ENCODE assay signal across 15 cellular contexts in the genomic region with DNA sequence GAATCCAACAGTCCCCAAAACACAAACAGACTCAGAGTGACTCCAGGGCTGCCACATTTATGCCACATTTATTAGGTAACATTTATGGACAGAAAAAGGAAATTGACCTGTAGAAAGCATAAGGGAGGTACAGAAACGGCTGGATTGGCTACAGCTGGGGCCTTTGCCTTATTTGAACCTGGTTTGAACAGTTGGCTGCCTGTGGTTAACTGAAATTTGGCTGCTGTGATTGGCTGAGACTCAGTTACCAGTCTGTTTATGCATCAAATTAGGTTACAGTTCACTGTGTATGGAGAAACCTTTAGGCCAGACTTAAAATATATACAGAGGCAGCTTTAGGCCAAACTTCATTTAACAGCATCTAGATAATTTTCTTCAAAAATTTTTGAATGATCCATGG.
"Had no signal": no experiment of that assay in that cellular context is flagged by ENCODE, and none has a peak within 500 bp of the region (broad histone marks: within the 10 kb centered on the region; RNA-seq: fewer than 3 reads in every experiment).

No MANE protein-coding gene starts in this region.

- H3K9me3 ChIP-seq: body of pancreas, ovary, suprapubic skin, upper lobe of left lung had no signal

- H3K36me3 Mint-ChIP-seq: activated naive CD4-positive, alpha-beta T cell treated with anti-CD3 and anti-CD28 coated beads, Interleukin-2, amount 50 U/mL, for 24 hours had no signal

- H3K4me1 ChIP-seq: body of pancreas, suprapubic skin had no signal

- H3K27me3 ChIP-seq: body of pancreas, ovary, suprapubic skin, upper lobe of left lung had no signal

- H3K27ac Mint-ChIP-seq: activated naive CD4-positive, alpha-beta T cell treated with anti-CD3 and anti-CD28 coated beads, Interleukin-2, amount 50 U/mL, for 24 hours had no signal

- H3K36me3 ChIP-seq: ovary, suprapubic skin, upper lobe of left lung had no signal

- H3K4me3 Mint-ChIP-seq: activated naive CD4-positive, alpha-beta T cell treated with anti-CD3 and anti-CD28 coated beads, Interleukin-2, amount 50 U/mL, for 24 hours had no signal

- DNase-seq: activated effector memory CD4-positive, alpha-beta T cell treated with Interleukin-2 at 50 U/mL for 16 hours; activated T-cell treated with anti-CD3 and anti-CD28 coated beads, Interleukin-2, amount 50 U/mL, for 1 hour; amniotic stem cell; body of pancreas; central memory CD4-positive, alpha-beta T cell; cortex of kidney; effector memory CD4-positive, alpha-beta T cell; hippocampal formation; ovary; stimulated activated CD4-positive, alpha-beta T cell treated with anti-CD3 and anti-CD28 coated beads, Interleukin-2, amount 100 ng/mL, for 48 hours; stimulated activated naive CD4-positive, alpha-beta T cell treated with Interleukin-2 at 50 U/mL for 16 hours; upper lobe of left lung had no signal

- H3K9me3 Mint-ChIP-seq: activated naive CD4-positive, alpha-beta T cell treated with anti-CD3 and anti-CD28 coated beads, Interleukin-2, amount 50 U/mL, for 24 hours had no signal

- ATAC-seq: activated CD4-positive, CD25-positive, alpha-beta regulatory T cell treated with anti-CD3 and anti-CD28 coated beads, Interleukin-2, amount 50 U/mL, for 24 hours; body of pancreas had no signal

- H3K27ac ChIP-seq: body of pancreas, ovary, suprapubic skin, upper lobe of left lung had no signal

- H3K4me3 ChIP-seq: body of pancreas, ovary, suprapubic skin, upper lobe of left lung had no signal

- H3K27me3 Mint-ChIP-seq: activated naive CD4-positive, alpha-beta T cell treated with anti-CD3 and anti-CD28 coated beads, Interleukin-2, amount 50 U/mL, for 24 hours had no signal
